Comparison of ENCODE assay signal across 16 cellular contexts in the genomic region with DNA sequence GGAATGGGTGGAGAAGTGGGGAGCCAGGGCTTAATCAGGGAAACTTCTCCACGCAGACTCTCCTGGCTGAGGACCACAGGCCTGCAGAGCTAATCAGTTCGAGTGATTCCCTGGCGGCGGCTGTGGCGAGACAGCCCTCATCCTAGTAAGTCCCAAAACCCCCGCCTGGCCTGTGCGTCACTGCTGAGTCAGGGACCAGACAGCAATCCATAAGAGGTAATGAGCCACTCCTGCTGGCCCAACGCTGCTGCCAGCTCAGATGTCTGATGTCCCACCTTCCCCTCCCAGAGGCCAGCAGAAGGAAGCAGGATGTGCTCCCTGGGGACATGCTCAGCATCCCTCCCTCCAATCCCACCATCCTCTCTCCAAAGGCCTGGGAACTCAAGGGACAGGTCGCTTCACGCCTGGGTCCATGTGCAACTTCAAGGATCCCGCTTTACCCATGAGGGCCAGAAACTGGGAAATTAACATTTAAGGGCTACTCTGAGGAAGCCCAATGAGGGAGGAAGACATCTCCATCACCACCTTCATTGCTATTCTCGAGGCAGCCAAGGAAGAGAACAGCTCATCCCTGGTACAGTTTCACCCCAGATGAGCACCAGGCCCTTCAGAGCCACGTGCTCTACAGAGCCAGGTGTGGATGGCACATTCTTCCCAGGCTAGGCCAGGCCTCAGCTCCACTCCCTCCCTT. TPM values are rescaled to one million over a fixed set of nuclear protein-coding genes. Genes with fewer than 3 reads are reported as not detected.
DNase-seq lines count a peak whose midpoint lies in the region; ATAC-seq and TF ChIP-seq lines count a peak whose summit lies in the region.
"Had no signal": no experiment of that assay in that cellular context is flagged by ENCODE, and none has a peak within 500 bp of the region (broad histone marks: within the 10 kb centered on the region; RNA-seq: fewer than 3 reads in every experiment).

No MANE protein-coding gene starts in this region.

- TF ChIP-seq CTCF in AG09309 (IDR thresholded peaks at IDR 0.05; ENCODE audit: control insufficient read depth, insufficient read depth, low read depth, low read length, missing control alignments) (no peak), brain microvascular endothelial cell (IDR thresholded peaks at IDR 0.05; ENCODE audit: low read depth, low read length, missing control alignments) (no peak), OCI-LY7 (conservative IDR thresholded peaks at IDR 0.05; ENCODE audit: low read length) (no peak)

- H3K4me3 ChIP-seq in AG09309 (ENCODE audit: control insufficient read depth, low read depth, low read length): no peak overlapping the region
- no peak overlapping the region for H3K4me3 ChIP-seq in brain microvascular endothelial cell (ENCODE audit: low read depth, low read length)
- no peak overlapping the region for H3K4me3 ChIP-seq in OCI-LY7 (ENCODE audit: low read depth, low read length, poor library complexity, severe bottlenecking)
- H3K4me3 ChIP-seq: tibial artery had no signal

- H3K4me2 ChIP-seq in OCI-LY7 (ENCODE audit: low read length): no peak overlapping the region

- no TSS peak for BruUV-seq in OCI-LY7 (replicated peaks; lab: Mats Ljungman, UMichigan)

- H3K27me3 ChIP-seq in brain microvascular endothelial cell (replicated peaks): no peaks in the 10 kb centered on the region
- H3K27me3 ChIP-seq: tibial artery had no signal

- intact Hi-C loops in OCI-LY7 (cut with micrococcal nuclease; ENCODE audit: unreplicated experiment): no loop called here

- peaks cover 19% of the 10 kb centered on the region for H3K79me2 ChIP-seq in OCI-LY7 (ENCODE audit: insufficient read depth, low read depth, low read length)

- DNase-seq in AG09309 (ENCODE audit: low read depth) (peak; percentile 88), HS-5 (ENCODE audit: low read depth) (peak; percentile 83), brain microvascular endothelial cell (peak; percentile 99), left kidney (ENCODE audit: low read depth, low spot score) (peak; percentile 38), OCI-LY7 (ENCODE audit: low spot score) (no peak)
- DNase-seq in activated CD4-positive, alpha-beta T cell treated with anti-CD3 and anti-CD28 coated beads for 4 hours: no peak
- DNase-seq: activated CD4-positive, CD25-positive, alpha-beta regulatory T cell treated with anti-CD3 and anti-CD28 coated beads, Interleukin-2, amount 50 U/mL, for 72 hours; activated naive CD4-positive, alpha-beta T cell; CD4-positive, alpha-beta T cell; effector CD8-positive, alpha-beta T cell; NCI-H345; stimulated activated CD4-positive, alpha-beta T cell treated with anti-CD3 and anti-CD28 coated beads, Interleukin-4, amount 100 ng/mL, for 1 hour; tibial artery had no signal

- H3K36me3 ChIP-seq in brain microvascular endothelial cell (replicated peaks) (peaks cover 75% of the 10 kb centered on the region), OCI-LY7 (ENCODE audit: insufficient read depth, low read length) (peaks cover 98% of the 10 kb centered on the region)

- POLR2A ChIA-PET in OCI-LY7 (lab: Charles Lee): no interaction called here

- no peaks in the 10 kb centered on the region for H3K4me1 ChIP-seq in OCI-LY7 (ENCODE audit: insufficient read depth, low read length, poor library complexity, severe bottlenecking)

- H3K27ac ChIP-seq in brain microvascular endothelial cell: peak overlapping the region; percentile 77
- no peak overlapping the region for H3K27ac ChIP-seq in OCI-LY7 (ENCODE audit: low read depth, low read length, poor library complexity, severe bottlenecking)
- H3K27ac ChIP-seq: tibial artery had no signal

- no peaks in the 10 kb centered on the region for H3K9me3 ChIP-seq in OCI-LY7 (ENCODE audit: low read length)
- H3K9me3 ChIP-seq: tibial artery had no signal

- no peak overlapping the region for H2AFZ ChIP-seq in OCI-LY7 (ENCODE audit: low read length)

- no peak for ATAC-seq in GM18861 (IDR thresholded peaks at IDR 0.05; ENCODE audit: unreplicated experiment)
- ATAC-seq in HG02759 (IDR thresholded peaks at IDR 0.05; ENCODE audit: unreplicated experiment): no peak
- ATAC-seq: Right ventricle myocardium inferior had no signal

- in situ Hi-C loops in brain microvascular endothelial cell (cut with HindIII; ENCODE audit: low pct_ligation_motif_present, low sequenced_read_pairs): no loop called here

- H3K9me2 ChIP-seq in OCI-LY7 (ENCODE audit: insufficient read depth, low read length): no peaks in the 10 kb centered on the region

- H4K20me1 ChIP-seq in OCI-LY7 (ENCODE audit: insufficient read depth, low read length): peaks cover 8% of the 10 kb centered on the region

- CTCF ChIA-PET in OCI-LY7 (lab: Charles Lee; ENCODE audit: unreplicated experiment): no interaction called here

RNA-seq across cellular contexts. Expression of gene ACLY, which starts 7.9 kb away (rescaled TPM):
- total RNA-seq in OCI-LY7 (2014; rRNA removed; shearing (Covaris generic)): 102 and 105 TPM in 2 replicates
- 203 and 222 TPM in 2 replicates for total RNA-seq in OCI-LY7 (2022)

RNA-seq across cellular contexts. Expression of gene ODAD4, which starts 19.6 kb away (rescaled TPM):
- total RNA-seq in OCI-LY7 (2014; rRNA removed; shearing (Covaris generic)): 1.1 and 3.2 TPM in 2 replicates
- total RNA-seq in OCI-LY7 (2022): 1.3 TPM in 2 replicates

RNA-seq across cellular contexts. Expression of gene KLHL11, which starts 45.6 kb away (rescaled TPM):
- total RNA-seq in OCI-LY7 (2014; rRNA removed; shearing (Covaris generic)): 29.9 and 35.4 TPM in 2 replicates
- 20.5 and 20.9 TPM in 2 replicates for total RNA-seq in OCI-LY7 (2022)

RNA-seq across cellular contexts. Expression of gene CNP, which starts 55.7 kb away (rescaled TPM):
- total RNA-seq in OCI-LY7 (2014; rRNA removed; shearing (Covaris generic)): 33.8 and 34.1 TPM in 2 replicates
- total RNA-seq in OCI-LY7 (2022): 43.9 and 50.6 TPM in 2 replicates

Comparison
In these comparisons a context has a peak if more than half of its experiments do, and no peak if none do; other contexts are left out.
1. DNase-seq: peak in AG09309 (single experiment), HS-5 (single experiment), brain microvascular endothelial cell (single experiment) and left kidney (single experiment); none in activated CD4-positive, alpha-beta T cell treated with anti-CD3 and anti-CD28 coated beads for 4 hours (0 of 2) and OCI-LY7 (single experiment).